In the genomic region with DNA sequence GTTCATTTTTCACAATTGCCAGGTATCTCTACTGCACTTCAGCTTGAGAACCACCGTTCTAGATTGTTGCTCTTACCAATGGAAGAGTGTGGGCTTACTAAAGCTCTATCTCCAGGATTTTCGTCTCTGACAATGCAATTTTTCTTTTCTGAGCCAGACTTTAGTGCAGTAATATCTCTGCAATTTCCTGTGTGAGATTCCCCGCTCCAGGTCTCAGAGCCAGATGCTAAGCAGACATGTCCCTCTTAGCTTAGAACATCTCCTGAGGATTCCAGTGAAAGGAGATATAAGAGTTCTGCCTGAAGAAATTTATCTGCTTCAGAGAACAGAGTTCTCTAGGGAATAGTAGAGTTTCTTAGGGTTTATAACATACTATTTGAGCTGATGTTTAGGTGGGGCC, we compare ENCODE assay signal across 20 cellular contexts.
"Had no signal": no experiment of that assay in that cellular context is flagged by ENCODE, and none has a peak within 500 bp of the region (broad histone marks: within the 10 kb centered on the region; RNA-seq: fewer than 3 reads in every experiment).

No MANE protein-coding gene starts in this region.

- H3K4me3 ChIP-seq: cardiac muscle cell, colonic mucosa, gastroesophageal sphincter, heart left ventricle, mucosa of descending colon, ovary, psoas muscle, right lobe of liver, stomach, vagina had no signal

- H3K9me3 Mint-ChIP-seq: activated naive CD4-positive, alpha-beta T cell treated with anti-CD3 and anti-CD28 coated beads, Interleukin-2, amount 50 U/mL, for 24 hours; naive thymus-derived CD4-positive, alpha-beta T cell had no signal

- H3K27ac Mint-ChIP-seq: activated naive CD4-positive, alpha-beta T cell treated with anti-CD3 and anti-CD28 coated beads, Interleukin-2, amount 50 U/mL, for 24 hours; naive thymus-derived CD4-positive, alpha-beta T cell had no signal

- H3K27me3 ChIP-seq: cardiac muscle cell, colonic mucosa, gastroesophageal sphincter, heart left ventricle, ovary, right lobe of liver, stomach, vagina had no signal

- H3K27ac ChIP-seq: cardiac muscle cell, colonic mucosa, gastroesophageal sphincter, heart left ventricle, ovary, psoas muscle, right lobe of liver, stomach, vagina had no signal

- H3K27me3 Mint-ChIP-seq: activated naive CD4-positive, alpha-beta T cell treated with anti-CD3 and anti-CD28 coated beads, Interleukin-2, amount 50 U/mL, for 24 hours; naive thymus-derived CD4-positive, alpha-beta T cell had no signal

- FAIRE-seq: endometrium, small intestine had no signal

- H3K9me3 ChIP-seq: colonic mucosa, gastroesophageal sphincter, heart left ventricle, mucosa of descending colon, ovary, psoas muscle, right lobe of liver, stomach, vagina had no signal

- H3K36me3 ChIP-seq: cardiac muscle cell, colonic mucosa, ovary had no signal

- ATAC-seq: gastroesophageal sphincter; heart left ventricle; left ventricle myocardium superior; mucosa of descending colon; naive thymus-derived CD4-positive, alpha-beta T cell; psoas muscle; right lobe of liver had no signal

- H3K4me1 ChIP-seq: colonic mucosa, gastroesophageal sphincter, psoas muscle, vagina had no signal

- DNase-seq: activated CD4-positive, alpha-beta T cell treated with anti-CD3 and anti-CD28 coated beads for 1 hour; activated gamma-delta T cell; colonic mucosa; erythroblast; heart left ventricle; left ventricle myocardium superior; mucosa of descending colon; naive thymus-derived CD4-positive, alpha-beta T cell; ovary; psoas muscle; right lobe of liver; small intestine; stimulated activated CD4-positive, alpha-beta T cell treated with anti-CD3 and anti-CD28 coated beads, Interleukin-4, amount 100 ng/mL, for 1 hour; stomach; trophoblast cell had no signal

- H3K4me3 Mint-ChIP-seq: activated naive CD4-positive, alpha-beta T cell treated with anti-CD3 and anti-CD28 coated beads, Interleukin-2, amount 50 U/mL, for 24 hours; naive thymus-derived CD4-positive, alpha-beta T cell had no signal
